In the genomic region with DNA sequence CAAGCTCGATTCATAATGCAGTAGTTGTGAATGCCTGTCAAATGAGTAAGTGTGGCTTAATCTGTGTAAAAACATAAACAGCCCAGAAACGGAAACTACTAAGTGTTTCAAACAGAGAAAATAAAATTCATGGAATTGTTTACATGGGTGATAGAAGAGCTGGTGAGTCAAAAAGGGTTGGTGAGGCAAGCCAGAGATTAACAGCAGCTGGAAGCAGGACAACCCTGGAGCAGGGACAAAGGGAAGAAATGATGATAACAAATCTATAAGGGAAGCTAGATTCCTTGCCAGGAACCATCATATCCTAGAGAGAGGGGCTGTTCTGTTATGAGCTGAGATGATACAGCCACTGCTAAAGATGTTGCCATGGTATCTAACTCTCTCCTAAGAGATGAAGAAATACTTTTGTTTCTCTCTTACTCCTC, we compare ENCODE assay signal across 17 cellular contexts. TPM values are rescaled to one million over a fixed set of nuclear protein-coding genes. Genes with fewer than 3 reads are reported as not detected.
DNase-seq lines count a peak whose midpoint lies in the region; ATAC-seq and TF ChIP-seq lines count a peak whose summit lies in the region.
"Had no signal": no experiment of that assay in that cellular context is flagged by ENCODE, and none has a peak within 500 bp of the region (broad histone marks: within the 10 kb centered on the region; RNA-seq: fewer than 3 reads in every experiment).

No MANE protein-coding gene starts in this region.

- no peak overlapping the region for H3K27ac Mint-ChIP-seq in activated T-cell treated with anti-CD3 and anti-CD28 coated beads, Interleukin-2, amount 50 U/mL, for 72 hours
- H3K27ac Mint-ChIP-seq: activated CD4-positive, alpha-beta memory T cell treated with anti-CD3 and anti-CD28 coated beads, Interleukin-2, amount 10 ng/mL, durations not matched to agents 7 days and 5 days; naive thymus-derived CD8-positive, alpha-beta T cell had no signal

- POLR2A ChIA-PET in RWPE1 (lab: Yijun Ruan, JAX; ENCODE audit: low non-redundant PET) = no interaction called here

- H3K4me3 Mint-ChIP-seq in activated T-cell treated with anti-CD3 and anti-CD28 coated beads, Interleukin-2, amount 50 U/mL, for 72 hours = no peak overlapping the region
- H3K4me3 Mint-ChIP-seq: activated CD4-positive, alpha-beta memory T cell treated with anti-CD3 and anti-CD28 coated beads, Interleukin-2, amount 10 ng/mL, durations not matched to agents 7 days and 5 days; naive thymus-derived CD8-positive, alpha-beta T cell had no signal

- no peaks in the 10 kb centered on the region for H3K27me3 Mint-ChIP-seq in activated T-cell treated with anti-CD3 and anti-CD28 coated beads, Interleukin-2, amount 50 U/mL, for 72 hours (ENCODE audit: low read depth)
- H3K27me3 Mint-ChIP-seq: activated CD4-positive, alpha-beta memory T cell treated with anti-CD3 and anti-CD28 coated beads, Interleukin-2, amount 10 ng/mL, durations not matched to agents 7 days and 5 days had no signal

- no peaks in the 10 kb centered on the region for H3K36me3 Mint-ChIP-seq in activated T-cell treated with anti-CD3 and anti-CD28 coated beads, Interleukin-2, amount 50 U/mL, for 72 hours (ENCODE audit: insufficient read depth in 2 of 2)
- H3K36me3 Mint-ChIP-seq: naive thymus-derived CD8-positive, alpha-beta T cell had no signal

- TF ChIP-seq CTCF in RWPE1 (conservative IDR thresholded peaks at IDR 0.05; ENCODE audit: low read depth) = no peak
- TF ChIP-seq CTCF in fibroblast of mammary gland (conservative IDR thresholded peaks at IDR 0.05; ENCODE audit: control insufficient read depth, insufficient read depth, low read depth, low read length) = no peak
- TF ChIP-seq CTCF in omental fat pad (IDR thresholded peaks at IDR 0.05) = no peak

- peak; percentile 57 for DNase-seq in DMS53 treated with DMSO at 0.1 percent for 48 hours (lab: John Stamatoyannopoulos, UW; ENCODE audit: unreplicated experiment)
- DNase-seq in RWPE1 (ENCODE audit: low spot score) = peak; percentile 31
- DNase-seq in fibroblast of mammary gland (ENCODE audit: low read depth) = peak; percentile 95
- no peak for DNase-seq in omental fat pad (ENCODE audit: low spot score)
- no peak for DNase-seq in globus pallidus (ENCODE audit: low spot score)
- no peak for DNase-seq in midbrain (lab: John Stamatoyannopoulos, UW)
- DNase-seq in LoVo (ENCODE audit: low spot score) = no peak
- no peak for DNase-seq in activated T-cell treated with anti-CD3 and anti-CD28 coated beads, Interleukin-2, amount 50 U/mL, for 72 hours
- DNase-seq: activated CD4-positive, alpha-beta memory T cell treated with anti-CD3 and anti-CD28 coated beads, Interleukin-2, amount 10 ng/mL, durations not matched to agents 7 days and 5 days; adrenal gland; DMS79; glutamatergic neuron; GOT3; MV-4-11; naive thymus-derived CD8-positive, alpha-beta T cell; stimulated activated CD4-positive, alpha-beta T cell treated with anti-CD3 and anti-CD28 coated beads, Interleukin-2, amount 100 ng/mL, for 48 hours had no signal

- CTCF ChIA-PET in RWPE1 (lab: Yijun Ruan, JAX) = no interaction called here

- H3K4me1 Mint-ChIP-seq in activated T-cell treated with anti-CD3 and anti-CD28 coated beads, Interleukin-2, amount 50 U/mL, for 72 hours (ENCODE audit: low read depth) = no peaks in the 10 kb centered on the region
- H3K4me1 Mint-ChIP-seq: activated CD4-positive, alpha-beta memory T cell treated with anti-CD3 and anti-CD28 coated beads, Interleukin-2, amount 10 ng/mL, durations not matched to agents 7 days and 5 days; naive thymus-derived CD8-positive, alpha-beta T cell had no signal

- H3K4me3 ChIP-seq in fibroblast of mammary gland (ENCODE audit: control insufficient read depth, low read depth, low read length) = no peak overlapping the region
- H3K4me3 ChIP-seq: adrenal gland had no signal

- H3K9me3 Mint-ChIP-seq in activated T-cell treated with anti-CD3 and anti-CD28 coated beads, Interleukin-2, amount 50 U/mL, for 72 hours = peaks cover 0 to 2% of the 10 kb centered on the region in 2 donors
- H3K9me3 Mint-ChIP-seq: activated CD4-positive, alpha-beta memory T cell treated with anti-CD3 and anti-CD28 coated beads, Interleukin-2, amount 10 ng/mL, durations not matched to agents 7 days and 5 days had no signal

- H3K27ac ChIP-seq in RWPE1 = no peak overlapping the region
- H3K27ac ChIP-seq: adrenal gland had no signal

- ATAC-seq in omental fat pad (ENCODE audit: low FRiP score) = peak; percentile 71
- no peak for ATAC-seq in activated T-cell treated with anti-CD3 and anti-CD28 coated beads, Interleukin-2, amount 50 U/mL, for 72 hours (replicated peaks in 1 of 2)
- ATAC-seq: naive thymus-derived CD8-positive, alpha-beta T cell had no signal

RNA-seq across cellular contexts. Expression of gene PRR16, which starts 18.0 kb away (rescaled TPM):
- 1 to 10 TPM; 1.9 to 8.4 (median 2.7) TPM for total RNA-seq in omental fat pad
- not detected for total RNA-seq in activated T-cell treated with anti-CD3 and anti-CD28 coated beads, Interleukin-2, amount 50 U/mL, for 72 hours
- total RNA-seq: activated CD4-positive, alpha-beta memory T cell treated with anti-CD3 and anti-CD28 coated beads, Interleukin-2, amount 10 ng/mL, durations not matched to agents 7 days and 5 days; naive thymus-derived CD8-positive, alpha-beta T cell; T-helper 1 cell treated with Interleukin-12 subunit alpha and Interleukin-12 subunit beta and Interleukin-4 antibody, amounts not matched to agents 30 ng/mL and 1 ng/mL, for 36 hours had no signal

Comparison
In these comparisons a context has a peak if more than half of its experiments do, and no peak if none do; other contexts are left out.
1. DNase-seq: peak in DMS53 treated with DMSO at 0.1 percent for 48 hours (single experiment), RWPE1 (single experiment) and fibroblast of mammary gland (single experiment); none in omental fat pad (single experiment), globus pallidus (single experiment), midbrain (single experiment), LoVo (single experiment) and activated T-cell treated with anti-CD3 and anti-CD28 coated beads, Interleukin-2, amount 50 U/mL, for 72 hours (0 of 2).